ENCODE assay signal across 8 cellular contexts in genomic region chr4:54233128-54233696, GRCh38. TPM values are rescaled to one million over a fixed set of nuclear protein-coding genes. Genes with fewer than 3 reads are reported as not detected.
DNase-seq lines count a peak whose midpoint lies in the region; ATAC-seq and TF ChIP-seq lines count a peak whose summit lies in the region.

No MANE protein-coding gene starts in this region.

- no peaks in the 10 kb centered on the region for H3K9me3 ChIP-seq in OCI-LY1 (ENCODE audit: low read length)
- H3K9me3 ChIP-seq in mucosa of rectum (ENCODE audit: control insufficient read depth in 2 of 2, low read length in 2 of 2), result no peaks in the 10 kb centered on the region

- H3K79me2 ChIP-seq in OCI-LY1 (ENCODE audit: insufficient read depth, low read length), result no peaks in the 10 kb centered on the region

- H3K4me1 ChIP-seq in OCI-LY1 (ENCODE audit: insufficient read depth, low read length, severe bottlenecking), result peaks cover 13% of the 10 kb centered on the region
- peaks cover 13 to 15% of the 10 kb centered on the region in 2 donors for H3K4me1 ChIP-seq in mucosa of rectum (ENCODE audit: control insufficient read depth in 2 of 2, insufficient read depth in 2 of 2, low read length in 2 of 2)

- H3K9ac ChIP-seq in OCI-LY1 (ENCODE audit: low read length) (no peak overlapping the region), mucosa of rectum (ENCODE audit: low read depth in 1 of 2, low read length in 2 of 2) (peak overlapping the region; percentile 14 to 33)

- peak overlapping the region; percentile 66 for H3K4me2 ChIP-seq in OCI-LY1 (ENCODE audit: low read length)

- ATAC-seq in GM21360 (IDR thresholded peaks at IDR 0.05; ENCODE audit: unreplicated experiment), result peak; percentile 85

- DNase-seq in COR-L47 (lab: John Stamatoyannopoulos, UW), result peak; percentile 77
- DNase-seq in HT1080 (ENCODE audit: low read depth), result peak; percentile 68
- DNase-seq in activated T-cell treated with anti-CD3 and anti-CD28 coated beads for 48 hours (ENCODE audit: low read depth), result peak; percentile 82
- DNase-seq in erythroblast (lab: John Stamatoyannopoulos, UW), result peak; percentile 82 to 84
- peak; percentile 29 to 34 for DNase-seq in stimulated activated CD8-positive, alpha-beta memory T cell treated with anti-CD3 and anti-CD28 coated beads, Interleukin-4, amount 100 ng/mL, for 4 hours (ENCODE audit: low read depth in 2 of 2, low spot score in 1 of 2)

- TF ChIP-seq CTCF in OCI-LY1 (IDR thresholded peaks at IDR 0.05; ENCODE audit: low read length), result peak; percentile 68

- no peaks in the 10 kb centered on the region for H3F3A ChIP-seq in OCI-LY1 (ENCODE audit: insufficient read depth, low read length)

- H3K36me3 ChIP-seq in OCI-LY1 (ENCODE audit: insufficient read depth, low read length) (no peaks in the 10 kb centered on the region), mucosa of rectum (ENCODE audit: control insufficient read depth in 2 of 2, insufficient read depth in 2 of 2, low read length in 2 of 2) (no peaks in the 10 kb centered on the region)

- H3K27ac ChIP-seq in OCI-LY1 (ENCODE audit: low read depth, low read length, poor library complexity, severe bottlenecking), result no peak overlapping the region
- peak overlapping the region; percentile 32 to 58 for H3K27ac ChIP-seq in mucosa of rectum (ENCODE audit: low read depth in 2 of 2, low read length in 2 of 2)

- no peak for TF ChIP-seq POLR2A in erythroblast (IDR thresholded peaks at IDR 0.05; ENCODE audit: low read length)

- no peak overlapping the region for H2AFZ ChIP-seq in OCI-LY1 (ENCODE audit: low read length)

- H3K4me3 ChIP-seq in OCI-LY1 (ENCODE audit: low read depth, low read length, poor library complexity, severe bottlenecking), result peak overlapping the region; percentile 54
- peak overlapping the region; percentile 62 to 64 for H3K4me3 ChIP-seq in mucosa of rectum (ENCODE audit: low read length in 2 of 2)

- H3K9me2 ChIP-seq in OCI-LY1 (ENCODE audit: low read depth, low read length), result no peaks in the 10 kb centered on the region

- H4K20me1 ChIP-seq in OCI-LY1 (ENCODE audit: insufficient read depth, low read length), result no peaks in the 10 kb centered on the region

- no peaks in the 10 kb centered on the region; the same call in 1 of the 2 replicates for H3K27me3 ChIP-seq in OCI-LY1 (ENCODE audit: insufficient read depth, low read length)
- peaks cover 41 to 44% of the 10 kb centered on the region in 2 donors for H3K27me3 ChIP-seq in mucosa of rectum (ENCODE audit: control insufficient read depth in 2 of 2, insufficient read depth in 2 of 2, low read length in 2 of 2)

RNA-seq across cellular contexts. Expression of gene PDGFRA, which starts 4.1 kb away (rescaled TPM):
- total RNA-seq in HT1080 (2014; rRNA removed; shearing (Covaris generic)), result not detected in 2 replicates
- 0.02 and 0.06 TPM in 2 replicates for polyA plus RNA-seq in HT1080 (2015; cell fraction: cytosol; rRNA removed)
- polyA plus RNA-seq in HT1080 (2015; cell fraction: nucleus; rRNA removed), result 0.18 TPM in 1 of 2 replicates, not detected in the other

Comparison
In these comparisons a context has a peak if more than half of its experiments do, and no peak if none do; other contexts are left out.
1. DNase-seq: peak in every context shown above with its lines; median percentile 83 in erythroblast; 82 in activated T-cell treated with anti-CD3 and anti-CD28 coated beads for 48 hours; 77 in COR-L47; 68 in HT1080; 32 in stimulated activated CD8-positive, alpha-beta memory T cell treated with anti-CD3 and anti-CD28 coated beads, Interleukin-4, amount 100 ng/mL, for 4 hours.